In genomic region chr16:66519974-66520373, GRCh38 we compare ENCODE assay signal across 13 cellular contexts. TPM values are rescaled to one million over a fixed set of nuclear protein-coding genes. Genes with fewer than 3 reads are reported as not detected.
A peak's percentile ranks its signal among the peaks of the same experiment; 100 is the strongest.
DNase-seq lines count a peak whose midpoint lies in the region; ATAC-seq, FAIRE-seq and TF ChIP-seq lines count a peak whose summit lies in the region.
"Had no signal": no experiment of that assay in that cellular context is flagged by ENCODE, and none has a peak within 500 bp of the region (broad histone marks: within the 10 kb centered on the region; RNA-seq: fewer than 3 reads in every experiment).

No MANE protein-coding gene starts in this region.

- H3K27ac ChIP-seq in CD4-positive, alpha-beta memory T cell (ENCODE audit: low read depth, low read length) = no peak overlapping the region
- H3K27ac ChIP-seq in Panc1 (ENCODE audit: low read length) = peak overlapping the region; percentile 14; the same call in 1 of the 2 replicates

- intact Hi-C loops in CD4-positive, alpha-beta memory T cell (cut with micrococcal nuclease) = no loop called here
- intact Hi-C loops in Panc1 (cut with micrococcal nuclease; ENCODE audit: unreplicated experiment) = no loop called here

- H3K4me3 Mint-ChIP-seq in CD4-positive, alpha-beta memory T cell = peak overlapping the region in 5 of 8 donors; percentile 30 to 86 (median 65)
- H3K4me3 Mint-ChIP-seq in effector memory CD8-positive, alpha-beta T cell = peak overlapping the region; percentile 25 to 78
- H3K4me3 Mint-ChIP-seq in progenitor cell of endocrine pancreas (ENCODE audit: low read depth) = no peak overlapping the region

- no peaks in the 10 kb centered on the region for H3K9me3 ChIP-seq in CD4-positive, alpha-beta memory T cell (ENCODE audit: control insufficient read depth in 1 of 2, low read length in 2 of 2)
- H3K9me3 ChIP-seq in Panc1 (ENCODE audit: control insufficient read depth, insufficient read depth, low read depth, low read length) = no peaks in the 10 kb centered on the region
- H3K9me3 ChIP-seq: SK-N-SH had no signal

- TF ChIP-seq CTCF in Panc1 (IDR thresholded peaks at IDR 0.05) (no peak), progenitor cell of endocrine pancreas (IDR thresholded peaks at IDR 0.05; ENCODE audit: unreplicated experiment) (no peak)

- peaks cover 66 to 100% (median 86%) of the 10 kb centered on the region in 4 donors for H3K4me1 Mint-ChIP-seq in CD4-positive, alpha-beta memory T cell
- H3K4me1 Mint-ChIP-seq in effector memory CD8-positive, alpha-beta T cell (ENCODE audit: low read depth in 2 of 2) = peaks cover 80 to 83% of the 10 kb centered on the region in 2 donors
- peaks cover 17% of the 10 kb centered on the region for H3K4me1 Mint-ChIP-seq in progenitor cell of endocrine pancreas (ENCODE audit: low read depth)

- in situ Hi-C loops in Panc1 (cut with HindIII; ENCODE audit: low pct_unique_long_range_greater_than_20kb, low sequenced_read_pairs) = no loop called here

- TF ChIP-seq POLR2A in GM12892 (IDR thresholded peaks at IDR 0.05; ENCODE audit: low read depth, low read length) = no peak

- H3K36me3 ChIP-seq in CD4-positive, alpha-beta memory T cell (ENCODE audit: insufficient read depth, low read length) = no peaks in the 10 kb centered on the region
- H3K36me3 ChIP-seq in Panc1 (ENCODE audit: control insufficient read depth, insufficient read depth, low read length) = no peaks in the 10 kb centered on the region

- H3K36me3 Mint-ChIP-seq in CD4-positive, alpha-beta memory T cell = no peaks in the 10 kb centered on the region
- H3K36me3 Mint-ChIP-seq in effector memory CD8-positive, alpha-beta T cell (ENCODE audit: insufficient read depth) = peaks cover 19% of the 10 kb centered on the region
- H3K36me3 Mint-ChIP-seq in progenitor cell of endocrine pancreas (ENCODE audit: insufficient read depth) = peaks cover 6% of the 10 kb centered on the region

- H3K27ac Mint-ChIP-seq in CD4-positive, alpha-beta memory T cell = peak overlapping the region in 6 of 7 donors; percentile 80 to 98 (median 86)
- peak overlapping the region; percentile 95 to 98 for H3K27ac Mint-ChIP-seq in effector memory CD8-positive, alpha-beta T cell
- H3K27ac Mint-ChIP-seq in progenitor cell of endocrine pancreas = peak overlapping the region; percentile 13

- no peaks in the 10 kb centered on the region for H3K27me3 Mint-ChIP-seq in CD4-positive, alpha-beta memory T cell
- H3K27me3 Mint-ChIP-seq in effector memory CD8-positive, alpha-beta T cell = no peaks in the 10 kb centered on the region
- H3K27me3 Mint-ChIP-seq in progenitor cell of endocrine pancreas = no peaks in the 10 kb centered on the region

- CTCF ChIA-PET in CD4-positive, alpha-beta memory T cell (lab: Charles Lee; ENCODE audit: partially characterized antibody) = interaction anchor here (1.3 to 7.2 kb wide), 4 partner anchors 8 to 311 kb away, joined by 3 to 72 read pairs (median 24); partner anchors contain the start of genes CKLF, NAE1 and TK2
- CTCF ChIA-PET in Panc1 (lab: Charles Lee) = no interaction called here

- peaks cover 91% of the 10 kb centered on the region for H3K4me1 ChIP-seq in CD4-positive, alpha-beta memory T cell (ENCODE audit: insufficient read depth, low read length)
- H3K4me1 ChIP-seq in Panc1 (ENCODE audit: control insufficient read depth, insufficient read depth, low read length) = peaks cover 30% of the 10 kb centered on the region

- H3K4me3 ChIP-seq in CD4-positive, alpha-beta memory T cell (ENCODE audit: low read length in 2 of 2) = no peak overlapping the region
- H3K4me3 ChIP-seq in Panc1 (ENCODE audit: low read depth in 2 of 2, low read length in 2 of 2) = no peak overlapping the region

- H3K9me3 Mint-ChIP-seq in CD4-positive, alpha-beta memory T cell = peaks cover 0 to 2% (median 0%) of the 10 kb centered on the region in 8 donors
- no peaks in the 10 kb centered on the region for H3K9me3 Mint-ChIP-seq in effector memory CD8-positive, alpha-beta T cell
- no peaks in the 10 kb centered on the region for H3K9me3 Mint-ChIP-seq in progenitor cell of endocrine pancreas (ENCODE audit: low read depth)

- H3K27me3 ChIP-seq in CD4-positive, alpha-beta memory T cell (ENCODE audit: insufficient read depth, low read length) = no peaks in the 10 kb centered on the region
- no peaks in the 10 kb centered on the region for H3K27me3 ChIP-seq in Panc1 (ENCODE audit: control insufficient read depth, insufficient read depth, low read length)

- no peak for FAIRE-seq in GM12892 (lab: Jason Lieb, UNC)

- ATAC-seq in Panc1 (no peak), GM19395 (IDR thresholded peaks at IDR 0.05; ENCODE audit: unreplicated experiment) (no peak), HG03097 (IDR thresholded peaks at IDR 0.05; ENCODE audit: low FRiP score, unreplicated experiment) (no peak), GM21515 (IDR thresholded peaks at IDR 0.05; ENCODE audit: unreplicated experiment) (no peak)
- ATAC-seq in effector memory CD8-positive, alpha-beta T cell (replicated peaks) = no peak

- DNase-seq in CD4-positive, alpha-beta memory T cell = no peak
- no peak for DNase-seq in Panc1 (ENCODE audit: low read depth, low spot score)
- DNase-seq in effector memory CD8-positive, alpha-beta T cell = no peak
- DNase-seq in progenitor cell of endocrine pancreas (ENCODE audit: low spot score, unreplicated experiment) = no peak
- DNase-seq in GM12892 (ENCODE audit: insufficient read length) = no peak
- DNase-seq: glutamatergic neuron, NCI-H510A treated with DMSO at 0.1 percent for 48 hours, SK-N-SH had no signal

- no TSS peak for BruUV-seq in Panc1 (replicated peaks; lab: Mats Ljungman, UMichigan)

- POLR2A ChIA-PET in CD4-positive, alpha-beta memory T cell (lab: Charles Lee; ENCODE audit: partially characterized antibody) = interaction anchor here (3.0 to 16.1 kb wide), 4 partner anchors 8 to 84 kb away, joined by 16 to 440 read pairs (median 43); partner anchors contain the start of genes CKLF, CMTM3 and TK2
- POLR2A ChIA-PET in Panc1 (lab: Charles Lee) = no interaction called here

RNA-seq across cellular contexts. Expression of gene TK2, which starts 29.9 kb away (rescaled TPM):
- total RNA-seq in CD4-positive, alpha-beta memory T cell = 10 to 100 TPM in 1 of 2 experiments, 1 to 10 TPM in 1; 9.0 to 10.2 TPM
- 1 to 10 TPM; 3.9 to 5.9 TPM for polyA plus RNA-seq in CD4-positive, alpha-beta memory T cell
- total RNA-seq in Panc1 (2021; ENCODE audit: unreplicated experiment) (17.1 TPM), progenitor cell of endocrine pancreas (16.1 and 17.5 TPM in 2 replicates)
- 13.5 TPM for polyA plus RNA-seq in Panc1 (2012; ENCODE audit: insufficient read length)
- 4.1 TPM for polyA plus RNA-seq in GM12892 (2012; ENCODE audit: missing spikeins)

RNA-seq across cellular contexts. Expression of gene CKLF, which starts 32.4 kb away (rescaled TPM):
- 10 to 100 TPM; 71.0 to 76.6 TPM for total RNA-seq in CD4-positive, alpha-beta memory T cell
- polyA plus RNA-seq in CD4-positive, alpha-beta memory T cell = 100 to 1,000 TPM; 154 to 173 TPM
- 88.1 TPM for total RNA-seq in Panc1 (2021; ENCODE audit: unreplicated experiment)
- 64.7 TPM for polyA plus RNA-seq in Panc1 (2012; ENCODE audit: insufficient read length)
- total RNA-seq in progenitor cell of endocrine pancreas = 35.6 and 38.1 TPM in 2 replicates
- 81.1 TPM for polyA plus RNA-seq in GM12892 (2012; ENCODE audit: missing spikeins)

RNA-seq across cellular contexts. Expression of gene CMTM1, which starts 46.3 kb away (rescaled TPM):
- total RNA-seq in CD4-positive, alpha-beta memory T cell = 10 to 100 TPM; 12.2 to 13.4 TPM
- polyA plus RNA-seq in CD4-positive, alpha-beta memory T cell = 1 to 10 TPM in 1 of 2 donors, under 1 TPM in 1; 0.80 to 1.6 TPM
- total RNA-seq in Panc1 (2021; ENCODE audit: unreplicated experiment) (7.1 TPM), progenitor cell of endocrine pancreas (8.8 and 9.0 TPM in 2 replicates)
- 5.9 TPM for polyA plus RNA-seq in Panc1 (2012; ENCODE audit: insufficient read length)
- polyA plus RNA-seq in GM12892 (2012; ENCODE audit: missing spikeins) = 1.0 TPM

RNA-seq across cellular contexts. Expression of gene CMTM2, which starts 59.3 kb away (rescaled TPM):
- total RNA-seq in CD4-positive, alpha-beta memory T cell = under 1 TPM; 0.72 to 0.79 TPM
- polyA plus RNA-seq in CD4-positive, alpha-beta memory T cell = not detected
- total RNA-seq in Panc1 (2021; ENCODE audit: unreplicated experiment) (not detected), progenitor cell of endocrine pancreas (0.58 TPM in 1 of 2 replicates, not detected in the other)
- not detected for polyA plus RNA-seq in Panc1 (2012; ENCODE audit: insufficient read length)
- polyA plus RNA-seq in GM12892 (2012; ENCODE audit: missing spikeins) = not detected
- total RNA-seq: cerebellum, ureter had no signal
- polyA plus RNA-seq: SK-N-SH had no signal

Comparison
In these comparisons a context has a peak if more than half of its experiments do, and no peak if none do; other contexts are left out.
1. H3K27ac Mint-ChIP-seq: peak in every context shown above with its lines; median percentile 96 in effector memory CD8-positive, alpha-beta T cell; 86 in CD4-positive, alpha-beta memory T cell; 13 in progenitor cell of endocrine pancreas.